Comparison of ENCODE assay signal across 8 cellular contexts in genomic region chr18:77067315-77068061, GRCh38.
A peak's percentile ranks its signal among the peaks of the same experiment; 100 is the strongest.
DNase-seq lines count a peak whose midpoint lies in the region; TF ChIP-seq lines count a peak whose summit lies in the region.

No MANE protein-coding gene starts in this region.

- peak; percentile 23 for TF ChIP-seq POLR2A in GM18951 (IDR thresholded peaks at IDR 0.05; ENCODE audit: extremely low read depth, insufficient read depth, insufficient read length)

- H3K4me3 Mint-ChIP-seq in Caco-2 (ENCODE audit: unreplicated experiment) = no peak overlapping the region

- H3K36me3 Mint-ChIP-seq in Caco-2 (ENCODE audit: insufficient read depth, unreplicated experiment) = no peaks in the 10 kb centered on the region

- DNase-seq in HT-29 (ENCODE audit: low spot score) = peak; percentile 54
- DNase-seq in activated CD4-positive, CD25-positive, alpha-beta regulatory T cell treated with anti-CD3 and anti-CD28 coated beads, Interleukin-2, amount 50 U/mL, for 16 hours (ENCODE audit: low read depth, low spot score) = peak; percentile 38
- peak; percentile 74 for DNase-seq in mucosa of gallbladder (ENCODE audit: low spot score)
- DNase-seq in stimulated activated naive CD4-positive, alpha-beta T cell treated with Interleukin-2 at 50 U/mL for 16 hours (lab: John Stamatoyannopoulos, UW) = peak; percentile 73
- no peak for DNase-seq in Caco-2
- DNase-seq in NCI-H146 treated with DMSO at 0.1 percent for 48 hours (lab: John Stamatoyannopoulos, UW; ENCODE audit: unreplicated experiment) = no peak

- H3K4me1 Mint-ChIP-seq in Caco-2 (ENCODE audit: low read depth, unreplicated experiment) = no peaks in the 10 kb centered on the region

- no TSS peak for BruUV-seq in Caco-2 (replicated peaks; lab: Mats Ljungman, UMichigan)

- no peaks in the 10 kb centered on the region for H3K4me1 ChIP-seq in Caco-2

- no peaks in the 10 kb centered on the region for H3K27me3 ChIP-seq in Caco-2 (replicated peaks; ENCODE audit: control insufficient read depth, insufficient read depth, low read length)

- H3K27ac ChIP-seq in cingulate gyrus (ENCODE audit: low read depth, low read length) = peak overlapping the region; percentile 30

- H3K4me3 ChIP-seq in Caco-2 (ENCODE audit: low read depth, low read length) = no peak overlapping the region

- no peaks in the 10 kb centered on the region for H3K9me3 Mint-ChIP-seq in Caco-2 (ENCODE audit: unreplicated experiment)

- TF ChIP-seq CTCF in Caco-2 (IDR thresholded peaks at IDR 0.05; ENCODE audit: insufficient read depth in 1 of 2, low read depth in 1 of 2, low read length in 1 of 2, severe bottlenecking in 1 of 2, unreplicated experiment in 1 of 2) = no peak

- in situ Hi-C loops in GM18951 (cut with MboI; ENCODE audit: low sequenced_read_pairs, unreplicated experiment) = no loop called here

- no peaks in the 10 kb centered on the region; the same call in 1 of the 2 replicates for H3K36me3 ChIP-seq in Caco-2 (ENCODE audit: control insufficient read depth, insufficient read depth, low read length)

- H3K27ac Mint-ChIP-seq in Caco-2 (ENCODE audit: unreplicated experiment) = no peak overlapping the region

- CTCF ChIA-PET in Caco-2 (lab: Charles Lee) = no interaction called here

- H3K27me3 Mint-ChIP-seq in Caco-2 (ENCODE audit: insufficient read depth, unreplicated experiment) = no peaks in the 10 kb centered on the region

- intact Hi-C loops in Caco-2 (cut with micrococcal nuclease; ENCODE audit: unreplicated experiment) = no loop called here

- POLR2A ChIA-PET in Caco-2 (lab: Charles Lee) = no interaction called here

- H3K9me3 ChIP-seq in Caco-2 = no peaks in the 10 kb centered on the region

Comparison
In these comparisons a context has a peak if more than half of its experiments do, and no peak if none do; other contexts are left out.
1. DNase-seq: peak in HT-29 (single experiment), activated CD4-positive, CD25-positive, alpha-beta regulatory T cell treated with anti-CD3 and anti-CD28 coated beads, Interleukin-2, amount 50 U/mL, for 16 hours (single experiment), mucosa of gallbladder (single experiment) and stimulated activated naive CD4-positive, alpha-beta T cell treated with Interleukin-2 at 50 U/mL for 16 hours (single experiment); none in Caco-2 (0 of 2) and NCI-H146 treated with DMSO at 0.1 percent for 48 hours (single experiment).